Comparison of ENCODE assay signal across 13 cellular contexts in genomic region chr3:58202917-58203360, GRCh38. TPM values are rescaled to one million over a fixed set of nuclear protein-coding genes. Genes with fewer than 3 reads are reported as not detected.
DNase-seq lines count a peak whose midpoint lies in the region; ATAC-seq and TF ChIP-seq lines count a peak whose summit lies in the region.
"Had no signal": no experiment of that assay in that cellular context is flagged by ENCODE, and none has a peak within 500 bp of the region (broad histone marks: within the 10 kb centered on the region; RNA-seq: fewer than 3 reads in every experiment).

No MANE protein-coding gene starts in this region.

- H3K27ac ChIP-seq in right atrium auricular region (no peak overlapping the region), tibial artery (no peak overlapping the region)
- H3K27ac ChIP-seq: transverse colon had no signal

- no peak for ATAC-seq in stimulated activated naive CD8-positive, alpha-beta T cell treated with anti-CD3 and anti-CD28 coated beads, Interleukin-15, Interleukin-2, amounts not matched to agents 100 U/mL and 50 U/mL, for 24 hours
- peak; percentile 77 for ATAC-seq in HG02642 (IDR thresholded peaks at IDR 0.05; ENCODE audit: poor library complexity, unreplicated experiment)
- ATAC-seq in stimulated activated naive B cell treated with anti-CD40 and anti-IgM and Interleukin-4, amounts not matched to agents 10 μg/mL and 1 μg/mL and 100 μg/mL, for 72 hours (replicated peaks), result peak; percentile 88 to 89

- H3K27ac Mint-ChIP-seq in stimulated activated naive CD8-positive, alpha-beta T cell treated with anti-CD3 and anti-CD28 coated beads, Interleukin-15, Interleukin-2, amounts not matched to agents 100 ng/mL and 50 ng/mL, for 24 hours, result peak overlapping the region; percentile 72
- H3K27ac Mint-ChIP-seq in stimulated activated naive B cell treated with anti-CD40 and anti-IgM and Interleukin-4, amounts not matched to agents 10 μg/mL and 1 μg/mL and 100 μg/mL, for 72 hours, result peak overlapping the region; percentile 81

- no peaks in the 10 kb centered on the region for H3K9me3 Mint-ChIP-seq in stimulated activated naive CD8-positive, alpha-beta T cell treated with anti-CD3 and anti-CD28 coated beads, Interleukin-15, Interleukin-2, amounts not matched to agents 100 ng/mL and 50 ng/mL, for 24 hours
- H3K9me3 Mint-ChIP-seq in stimulated activated naive B cell treated with anti-CD40 and anti-IgM and Interleukin-4, amounts not matched to agents 10 μg/mL and 1 μg/mL and 100 μg/mL, for 72 hours, result peaks cover 1 to 4% of the 10 kb centered on the region in 2 donors

- no peak for DNase-seq in stimulated activated naive CD8-positive, alpha-beta T cell treated with anti-CD3 and anti-CD28 coated beads, Interleukin-15, Interleukin-2, amounts not matched to agents 100 U/mL and 50 U/mL, for 24 hours
- peak; percentile 47 for DNase-seq in NAMALWA (ENCODE audit: low spot score)
- peak; percentile 57 for DNase-seq in stimulated activated naive B cell treated with anti-CD40 and anti-IgM and Interleukin-4, amounts not matched to agents 10 μg/mL and 1 μg/mL and 100 μg/mL, for 72 hours
- DNase-seq in right atrium auricular region (ENCODE audit: low spot score), result no peak
- DNase-seq in tibial artery, result no peak
- DNase-seq in stimulated activated CD4-positive, alpha-beta T cell treated with anti-CD3 and anti-CD28 coated beads, Interleukin-4, amount 100 ng/mL, for 4 hours, result no peak
- DNase-seq: activated gamma-delta T cell treated with Interleukin-2 at 50 U/mL for 16 hours, foreskin melanocyte, SIG-M5, transverse colon had no signal

- H3K36me3 ChIP-seq in right atrium auricular region (no peaks in the 10 kb centered on the region), tibial artery (no peaks in the 10 kb centered on the region)
- H3K36me3 ChIP-seq: transverse colon had no signal

- TF ChIP-seq CTCF in right atrium auricular region (IDR thresholded peaks at IDR 0.05) (no peak), tibial artery (IDR thresholded peaks at IDR 0.05) (no peak)

- H3K4me3 ChIP-seq in right atrium auricular region (no peak overlapping the region), tibial artery (no peak overlapping the region)
- H3K4me3 ChIP-seq: transverse colon had no signal

- no peaks in the 10 kb centered on the region for H3K36me3 Mint-ChIP-seq in stimulated activated naive CD8-positive, alpha-beta T cell treated with anti-CD3 and anti-CD28 coated beads, Interleukin-15, Interleukin-2, amounts not matched to agents 100 ng/mL and 50 ng/mL, for 24 hours (ENCODE audit: low read depth)
- peaks cover 6 to 12% of the 10 kb centered on the region in 2 donors for H3K36me3 Mint-ChIP-seq in stimulated activated naive B cell treated with anti-CD40 and anti-IgM and Interleukin-4, amounts not matched to agents 10 μg/mL and 1 μg/mL and 100 μg/mL, for 72 hours

- intact Hi-C loops in tibial artery (cut with DNase I; ENCODE audit: low total_unique reads), result no loop called here

- peaks cover 17% of the 10 kb centered on the region for H3K27me3 Mint-ChIP-seq in stimulated activated naive CD8-positive, alpha-beta T cell treated with anti-CD3 and anti-CD28 coated beads, Interleukin-15, Interleukin-2, amounts not matched to agents 100 ng/mL and 50 ng/mL, for 24 hours
- H3K27me3 Mint-ChIP-seq in stimulated activated naive B cell treated with anti-CD40 and anti-IgM and Interleukin-4, amounts not matched to agents 10 μg/mL and 1 μg/mL and 100 μg/mL, for 72 hours, result no peaks in the 10 kb centered on the region

- H3K4me3 Mint-ChIP-seq in stimulated activated naive CD8-positive, alpha-beta T cell treated with anti-CD3 and anti-CD28 coated beads, Interleukin-15, Interleukin-2, amounts not matched to agents 100 ng/mL and 50 ng/mL, for 24 hours, result no peak overlapping the region
- H3K4me3 Mint-ChIP-seq in stimulated activated naive B cell treated with anti-CD40 and anti-IgM and Interleukin-4, amounts not matched to agents 10 μg/mL and 1 μg/mL and 100 μg/mL, for 72 hours, result peak overlapping the region; percentile 41 to 55

- peaks cover 53% of the 10 kb centered on the region for H3K4me1 Mint-ChIP-seq in stimulated activated naive CD8-positive, alpha-beta T cell treated with anti-CD3 and anti-CD28 coated beads, Interleukin-15, Interleukin-2, amounts not matched to agents 100 ng/mL and 50 ng/mL, for 24 hours (ENCODE audit: low read depth)
- peaks cover 45 to 74% of the 10 kb centered on the region in 2 donors for H3K4me1 Mint-ChIP-seq in stimulated activated naive B cell treated with anti-CD40 and anti-IgM and Interleukin-4, amounts not matched to agents 10 μg/mL and 1 μg/mL and 100 μg/mL, for 72 hours

- H3K4me1 ChIP-seq in right atrium auricular region (peaks cover 0 to 19% of the 10 kb centered on the region in 2 donors), tibial artery (peaks cover 0 to 18% (median 12%) of the 10 kb centered on the region in 4 donors)

- H3K9me3 ChIP-seq in right atrium auricular region (no peaks in the 10 kb centered on the region), tibial artery (no peaks in the 10 kb centered on the region)
- H3K9me3 ChIP-seq: transverse colon had no signal

- no peaks in the 10 kb centered on the region for H3K27me3 ChIP-seq in right atrium auricular region
- H3K27me3 ChIP-seq in tibial artery, result no peaks in the 10 kb centered on the region
- H3K27me3 ChIP-seq: transverse colon had no signal

RNA-seq across cellular contexts. Expression of gene DNASE1L3, which starts 7.8 kb away (rescaled TPM):
- total RNA-seq in right atrium auricular region, result 10 to 100 TPM in 1 of 2 donors, 1 to 10 TPM in 1; 1.5 to 11.5 TPM
- total RNA-seq: osteocyte had no signal

RNA-seq across cellular contexts. Expression of gene ABHD6, which starts 34.7 kb away (rescaled TPM):
- total RNA-seq in right atrium auricular region, result 10 to 100 TPM; 11.3 to 13.8 TPM

Comparison
In these comparisons a context has a peak if more than half of its experiments do, and no peak if none do; other contexts are left out.
1. DNase-seq: peak in NAMALWA (single experiment) and stimulated activated naive B cell treated with anti-CD40 and anti-IgM and Interleukin-4, amounts not matched to agents 10 μg/mL and 1 μg/mL and 100 μg/mL, for 72 hours (single experiment); none in stimulated activated naive CD8-positive, alpha-beta T cell treated with anti-CD3 and anti-CD28 coated beads, Interleukin-15, Interleukin-2, amounts not matched to agents 100 U/mL and 50 U/mL, for 24 hours (single experiment), right atrium auricular region (single experiment), tibial artery (0 of 2) and stimulated activated CD4-positive, alpha-beta T cell treated with anti-CD3 and anti-CD28 coated beads, Interleukin-4, amount 100 ng/mL, for 4 hours (0 of 2).